Comparison of ENCODE assay signal across 8 cellular contexts in the genomic region with DNA sequence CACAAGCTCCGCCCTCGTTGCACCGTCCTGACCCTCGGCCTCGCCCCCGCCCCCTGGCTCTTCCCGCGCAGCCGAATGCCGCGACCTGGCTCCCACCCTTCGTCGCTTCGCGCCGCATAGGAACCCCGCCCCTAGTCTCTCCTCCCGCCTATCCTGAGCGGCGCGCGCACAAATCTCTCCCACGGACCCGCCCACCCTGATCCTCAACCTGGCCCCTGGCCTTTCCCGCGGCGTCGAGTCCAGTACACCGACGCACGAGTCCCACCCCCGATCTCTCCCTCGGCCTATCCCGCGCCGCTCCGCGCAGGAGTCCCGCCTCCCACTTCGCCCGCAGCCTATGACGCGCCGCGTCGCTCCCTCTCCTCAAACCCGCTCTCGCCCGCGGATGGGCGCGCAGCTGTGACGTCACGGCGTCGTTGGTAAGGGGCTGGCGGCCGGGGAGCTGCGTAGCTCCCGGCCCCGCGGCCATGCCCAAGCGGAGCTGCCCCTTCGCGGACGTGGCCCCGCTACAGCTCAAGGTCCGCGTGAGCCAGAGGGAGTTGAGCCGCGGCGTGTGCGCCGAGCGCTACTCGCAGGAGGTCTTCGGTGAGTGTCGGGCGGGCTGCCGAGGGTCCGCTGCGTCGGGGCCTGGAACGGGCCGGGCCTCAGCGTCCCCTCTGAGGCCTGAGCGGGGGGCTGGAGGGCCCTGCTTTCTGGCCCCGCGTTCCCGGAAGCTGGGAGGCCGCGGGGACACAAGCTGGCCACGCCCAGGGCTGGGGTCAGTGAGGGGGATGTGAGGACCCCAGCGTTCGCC. TPM values are rescaled to one million over a fixed set of nuclear protein-coding genes. Genes with fewer than 3 reads are reported as not detected.
A peak's percentile ranks its signal among the peaks of the same experiment; 100 is the strongest.
DNase-seq lines count a peak whose midpoint lies in the region; ATAC-seq, FAIRE-seq and TF ChIP-seq lines count a peak whose summit lies in the region.

A gene with protein sequence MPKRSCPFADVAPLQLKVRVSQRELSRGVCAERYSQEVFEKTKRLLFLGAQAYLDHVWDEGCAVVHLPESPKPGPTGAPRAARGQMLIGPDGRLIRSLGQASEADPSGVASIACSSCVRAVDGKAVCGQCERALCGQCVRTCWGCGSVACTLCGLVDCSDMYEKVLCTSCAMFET (plus strand): TSS at position 413 of the 793 bp plus-strand sequence. CDS start 55 bp downstream, at position 468.

- peak within 1 kb of the TSS; percentile 78 for H4K91ac ChIP-seq in trophoblast cell (ENCODE audit: low read depth, low read length)

- peak within 1 kb of the TSS; percentile 97 for H4K8ac ChIP-seq in trophoblast cell (ENCODE audit: low read depth, low read length)

- H3K9me3 ChIP-seq in adrenal gland (replicated peaks in 1 of 3) (no peaks in the 10 kb centered on the region), trophoblast cell (ENCODE audit: insufficient read depth, low read depth, low read length) (peaks cover 16% of the 10 kb centered on the region), transverse colon (no peaks in the 10 kb centered on the region)

- peak within 1 kb of the TSS; percentile 87 for H3K18ac ChIP-seq in trophoblast cell (ENCODE audit: low read length)

- H3K9ac ChIP-seq in trophoblast cell (ENCODE audit: low read length) = peak within 1 kb of the TSS; percentile 98

- peak; percentile 87 for TF ChIP-seq POLR2A in GM12892 (IDR thresholded peaks at IDR 0.05; ENCODE audit: low read depth, low read length)
- peak; percentile 90 to 91 for TF ChIP-seq POLR2A in adrenal gland (IDR thresholded peaks at IDR 0.05)
- peak; percentile 91 for TF ChIP-seq POLR2A in transverse colon (IDR thresholded peaks at IDR 0.05)

- peak; percentile 84 for ATAC-seq in HG02852 (IDR thresholded peaks at IDR 0.05; ENCODE audit: unreplicated experiment)

- H2BK5ac ChIP-seq in trophoblast cell (ENCODE audit: low read depth, low read length, poor library complexity) = peak within 1 kb of the TSS; percentile 78

- no peak for TF ChIP-seq EP300 in transverse colon (IDR thresholded peaks at IDR 0.05; ENCODE audit: low read depth)

- intact Hi-C loops in adrenal gland (cut with DNase I) (no loop called here), cardiac septum (cut with DNase I) (no loop called here), transverse colon (cut with DNase I; ENCODE audit: low total_unique reads) (no loop called here)

- H3K36me3 ChIP-seq in adrenal gland (replicated peaks in 1 of 2) (peaks cover 0 to 27% of the 10 kb centered on the region in 2 donors), trophoblast cell (ENCODE audit: control insufficient read depth in 1 of 2, insufficient read depth in 2 of 2, low read length in 2 of 2) (peaks cover 28 to 30% of the 10 kb centered on the region in 2 experiments), transverse colon (peaks cover 0 to 8% (median 2%) of the 10 kb centered on the region in 4 donors)

- peak within 1 kb of the TSS; percentile 92 for H3K4me2 ChIP-seq in trophoblast cell (ENCODE audit: low read length)

- no peak within 1 kb of the TSS for H3K23ac ChIP-seq in trophoblast cell (ENCODE audit: low read length)

- peak within 1 kb of the TSS; percentile 90 for H2BK120ac ChIP-seq in trophoblast cell (ENCODE audit: insufficient read depth, low read length, poor library complexity)

- H2AFZ ChIP-seq in trophoblast cell (ENCODE audit: insufficient read depth, low read length, poor library complexity) = peak within 1 kb of the TSS; percentile 68

- 0 to 2% (median 1%) methylated on average over 10 to 95 of the region's 95 CpGs for WGBS in adrenal gland, 4 donors
- no CpG with 5 or more reads among the region's 95 CpGs for WGBS in trophoblast cell (ENCODE audit: extremely low coverage, insufficient coverage, insufficient read length)
- 1% methylated on average over 32 of the region's 95 CpGs; no CpG with 5 or more reads in 1 of the 2 donors for WGBS in transverse colon (ENCODE audit: low coverage in 1 of 2), 2 donors

- peak; percentile 100 for FAIRE-seq in GM12892 (lab: Jason Lieb, UNC)

- peak within 1 kb of the TSS; percentile 85 for H4K12ac ChIP-seq in trophoblast cell (ENCODE audit: low read depth, low read length)

- H3K27me3 ChIP-seq in adrenal gland = no peaks in the 10 kb centered on the region
- H3K27me3 ChIP-seq in trophoblast cell (ENCODE audit: insufficient read depth, low read length) = no peaks in the 10 kb centered on the region
- H3K27me3 ChIP-seq in transverse colon = no peaks in the 10 kb centered on the region

- H3K4ac ChIP-seq in trophoblast cell (ENCODE audit: low read depth, low read length) = peak within 1 kb of the TSS; percentile 90

- no peak within 1 kb of the TSS for H2BK12ac ChIP-seq in trophoblast cell (ENCODE audit: low read length)

- H3K4me1 ChIP-seq in adrenal gland (replicated peaks in 1 of 2) (peaks cover 10 to 26% of the 10 kb centered on the region in 2 donors), trophoblast cell (ENCODE audit: control insufficient read depth in 1 of 2, insufficient read depth in 2 of 2, low read length in 2 of 2) (peaks cover 14 to 23% of the 10 kb centered on the region in 2 experiments), transverse colon (peaks cover 21 to 43% (median 31%) of the 10 kb centered on the region in 4 donors)

- in situ Hi-C loops in transverse colon (cut with MboI; ENCODE audit: low pct_ligation_motif_present in 1 of 4, low pct_unique_long_range_greater_than_20kb in 1 of 4, low sequenced_read_pairs in 3 of 4) = no loop called here

- H3K4me3 ChIP-seq in adrenal gland (peak within 1 kb of the TSS; percentile 49 to 84 (median 65)), trophoblast cell (ENCODE audit: low read depth, low read length) (peak within 1 kb of the TSS; percentile 100), transverse colon (peak within 1 kb of the TSS; percentile 89 to 96 (median 92))

- TF ChIP-seq CTCF in adrenal gland (IDR thresholded peaks at IDR 0.05) (no peak), transverse colon (IDR thresholded peaks at IDR 0.05) (peak in 1 of 5 experiments; percentile 16)

- peak within 1 kb of the TSS; percentile 80 for H2AK5ac ChIP-seq in trophoblast cell (ENCODE audit: low read length)

- peak within 1 kb of the TSS; percentile 93 for H3K14ac ChIP-seq in trophoblast cell (ENCODE audit: low read length)

- peak; percentile 100 for DNase-seq in GM12892 (ENCODE audit: insufficient read length)
- DNase-seq in NCI-H146 (lab: John Stamatoyannopoulos, UW) = peak; percentile 100
- peak; percentile 99 to 100 (median 99) for DNase-seq in T-helper 1 cell
- peak; percentile 99 to 100 (median 100) for DNase-seq in adrenal gland
- peak; percentile 100 for DNase-seq in cardiac septum (ENCODE audit: low spot score)
- DNase-seq in trophoblast cell = peak; percentile 99 to 100
- DNase-seq in transverse colon = peak; percentile 100

- peaks cover 13% of the 10 kb centered on the region for H3K79me2 ChIP-seq in trophoblast cell (ENCODE audit: control insufficient read depth, insufficient read depth, low read length, poor library complexity)

- peaks cover 8% of the 10 kb centered on the region for H3K79me1 ChIP-seq in trophoblast cell (ENCODE audit: low read length)

- H3K27ac ChIP-seq in adrenal gland (peak within 1 kb of the TSS in 4 of 5 donors; percentile 64 to 86 (median 76)), trophoblast cell (ENCODE audit: low read depth, low read length) (peak within 1 kb of the TSS; percentile 77), transverse colon (peak within 1 kb of the TSS; percentile 85 to 93 (median 90))

RNA-seq across cellular contexts. Expression of the gene that starts here (rescaled TPM):
- 30.8 TPM for polyA plus RNA-seq in GM12892 (2012; ENCODE audit: missing spikeins)
- 100 to 1,000 TPM in 4 of 8 donors, 10 to 100 TPM in 4; 43.9 to 294 (median 140) TPM for total RNA-seq in adrenal gland
- 100 to 1,000 TPM in 1 of 3 donors, 10 to 100 TPM in 1, 1 to 10 TPM in 1; 2.0 to 120 (median 86.8) TPM for polyA plus RNA-seq in adrenal gland
- 50.9 TPM for total RNA-seq in cardiac septum
- polyA plus RNA-seq in trophoblast cell (2013) = 88.0 and 93.0 TPM in 2 replicates
- total RNA-seq in transverse colon = 100 to 1,000 TPM; 189 to 397 (median 203) TPM

Comparison
In these comparisons a context has a peak if more than half of its experiments do, and no peak if none do; other contexts are left out.
1. Peak in every context shown above with its lines: DNase-seq, ATAC-seq, H3K4me3 ChIP-seq and H3K27ac ChIP-seq.